In genomic region chr3:153159771-153160397, GRCh38 we compare ENCODE assay signal across 8 cellular contexts. TPM values are rescaled to one million over a fixed set of nuclear protein-coding genes. Genes with fewer than 3 reads are reported as not detected.
DNase-seq lines count a peak whose midpoint lies in the region; ATAC-seq, FAIRE-seq and TF ChIP-seq lines count a peak whose summit lies in the region.

No MANE protein-coding gene starts in this region.

- peak overlapping the region; percentile 76 for H3K27ac ChIP-seq in CD4-positive, alpha-beta memory T cell (ENCODE audit: low read depth, low read length)
- H3K27ac ChIP-seq in Panc1 (ENCODE audit: low read length) (peak overlapping the region; percentile 93), epithelial cell of prostate (peak overlapping the region; percentile 99), ovary (peak overlapping the region; percentile 1 to 91)

- peaks cover 0 to 2% (median 0%) of the 10 kb centered on the region in 8 donors for H3K9me3 Mint-ChIP-seq in CD4-positive, alpha-beta memory T cell

- in situ Hi-C loops in Panc1 (cut with HindIII; ENCODE audit: low pct_unique_long_range_greater_than_20kb, low sequenced_read_pairs), result no loop called here

- WGBS in ovary, 3 donors, result 75 to 78% (median 77%) methylated on average over 9 of the region's 9 CpGs

- POLR2A ChIA-PET in CD4-positive, alpha-beta memory T cell (lab: Charles Lee; ENCODE audit: partially characterized antibody), result interaction anchor here (0.6 to 8.5 kb wide), 14 partner anchors 10 to 1165 kb away, joined by 3 to 206 read pairs (median 11); partner anchors contain the start of gene DHX36
- POLR2A ChIA-PET in Panc1 (lab: Charles Lee), result interaction anchor here (0.5 kb wide), 1 partner anchor 36 kb away, joined by 4 read pairs; no protein-coding TSS in a partner anchor

- H3K4me1 Mint-ChIP-seq in CD4-positive, alpha-beta memory T cell, result peaks cover 7 to 43% (median 20%) of the 10 kb centered on the region in 4 donors

- H3K27me3 ChIP-seq in CD4-positive, alpha-beta memory T cell (ENCODE audit: insufficient read depth, low read length), result no peaks in the 10 kb centered on the region
- H3K27me3 ChIP-seq in Panc1 (ENCODE audit: control insufficient read depth, insufficient read depth, low read length) (no peaks in the 10 kb centered on the region), ovary (no peaks in the 10 kb centered on the region)

- FAIRE-seq in HTR-8/SVneo (lab: Jason Lieb, UNC), result no peak

- H3K9me3 ChIP-seq in CD4-positive, alpha-beta memory T cell (ENCODE audit: control insufficient read depth in 1 of 2, low read length in 2 of 2), result no peaks in the 10 kb centered on the region
- H3K9me3 ChIP-seq in Panc1 (ENCODE audit: control insufficient read depth, insufficient read depth, low read depth, low read length) (no peaks in the 10 kb centered on the region), ovary (no peaks in the 10 kb centered on the region)

- no peak for TF ChIP-seq EP300 in ovary (IDR thresholded peaks at IDR 0.05)

- H3K4me1 ChIP-seq in CD4-positive, alpha-beta memory T cell (ENCODE audit: insufficient read depth, low read length), result peaks cover 18% of the 10 kb centered on the region
- H3K4me1 ChIP-seq in Panc1 (ENCODE audit: control insufficient read depth, insufficient read depth, low read length) (peaks cover 15% of the 10 kb centered on the region), ovary (ENCODE audit: insufficient read depth) (no peaks in the 10 kb centered on the region)

- no peak for TF ChIP-seq CTCF in Panc1 (IDR thresholded peaks at IDR 0.05)
- no peak for TF ChIP-seq CTCF in ovary (IDR thresholded peaks at IDR 0.05)

- BruUV-seq in Panc1 (replicated peaks; lab: Mats Ljungman, UMichigan), result no TSS peak

- H3K36me3 ChIP-seq in CD4-positive, alpha-beta memory T cell (ENCODE audit: insufficient read depth, low read length), result no peaks in the 10 kb centered on the region
- no peaks in the 10 kb centered on the region for H3K36me3 ChIP-seq in Panc1 (ENCODE audit: control insufficient read depth, insufficient read depth, low read length)
- no peaks in the 10 kb centered on the region for H3K36me3 ChIP-seq in ovary

- CTCF ChIA-PET in CD4-positive, alpha-beta memory T cell (lab: Charles Lee; ENCODE audit: partially characterized antibody), result interaction anchor here (1.2 to 12.2 kb wide), 9 partner anchors 18 to 609 kb away, joined by 3 to 191 read pairs (median 4); no protein-coding TSS in a partner anchor
- CTCF ChIA-PET in Panc1 (lab: Charles Lee), result no interaction called here

- ATAC-seq in Panc1 (no peak), HG02623 (IDR thresholded peaks at IDR 0.05; ENCODE audit: unreplicated experiment) (no peak)

- H3K27me3 Mint-ChIP-seq in CD4-positive, alpha-beta memory T cell, result no peaks in the 10 kb centered on the region

- H3K4me3 Mint-ChIP-seq in CD4-positive, alpha-beta memory T cell, result peak overlapping the region; percentile 97 to 100 (median 99)

- DNase-seq in CD4-positive, alpha-beta memory T cell, result no peak
- DNase-seq in Panc1 (ENCODE audit: low read depth, low spot score) (no peak), epithelial cell of prostate (ENCODE audit: low read depth, low spot score) (no peak), ovary (peak in 2 of 5 donors; percentile 28 to 31), AG20443 (ENCODE audit: low spot score) (no peak), HTR-8/SVneo (ENCODE audit: insufficient read length, low spot score) (no peak)
- no peak for DNase-seq in stimulated activated CD4-positive, alpha-beta T cell treated with anti-CD3 and anti-CD28 coated beads, Interleukin-4, amount 100 ng/mL, for 4 hours

- TF ChIP-seq POLR2A in ovary (IDR thresholded peaks at IDR 0.05), result no peak

- H3K4me3 ChIP-seq in CD4-positive, alpha-beta memory T cell (ENCODE audit: low read length in 2 of 2), result peak overlapping the region; percentile 75 to 93
- H3K4me3 ChIP-seq in Panc1 (ENCODE audit: low read depth in 2 of 2, low read length in 2 of 2), result peak overlapping the region; percentile 92 to 98
- peak overlapping the region; percentile 82 for H3K4me3 ChIP-seq in ovary

- H3K36me3 Mint-ChIP-seq in CD4-positive, alpha-beta memory T cell, result peaks cover 0 to 23% of the 10 kb centered on the region in 2 donors

- peak overlapping the region; percentile 96 to 98 (median 98) for H3K27ac Mint-ChIP-seq in CD4-positive, alpha-beta memory T cell

- intact Hi-C loops in CD4-positive, alpha-beta memory T cell (cut with micrococcal nuclease), result loop anchor here (2.0 to 10.0 kb wide), 5 partner anchors 19 to 1955 kb away; partner anchors contain the start of genes DHX36 and GPR171
- intact Hi-C loops in Panc1 (cut with micrococcal nuclease; ENCODE audit: unreplicated experiment) (loop anchor here (2.0 to 10.0 kb wide), 3 partner anchors 117 to 605 kb away; no protein-coding TSS in a partner anchor), ovary (cut with DNase I) (loop anchor here in 1 of 4 donors (10.0 kb wide), 1 partner anchor 135 kb away; no protein-coding TSS in a partner anchor)

RNA-seq across cellular contexts. Expression of gene RAP2B, which starts 2.1 kb away (rescaled TPM):
- 10 to 100 TPM; 41.1 to 42.3 TPM for total RNA-seq in CD4-positive, alpha-beta memory T cell
- 10 to 100 TPM; 13.8 to 19.6 TPM for polyA plus RNA-seq in CD4-positive, alpha-beta memory T cell
- total RNA-seq in Panc1 (2021; ENCODE audit: unreplicated experiment), result 14.7 TPM
- polyA plus RNA-seq in Panc1 (2012; ENCODE audit: insufficient read length), result 7.6 TPM
- total RNA-seq in ovary, result 10 to 100 TPM in 4 of 7 donors, 1 to 10 TPM in 3; 6.4 to 14.1 (median 11.5) TPM
- polyA plus RNA-seq in ovary, result 1 to 10 TPM; 5.5 to 5.9 TPM

Comparison
In these comparisons a context has a peak if more than half of its experiments do, and no peak if none do; other contexts are left out.
1. H3K27ac ChIP-seq: peak in every context shown above with its lines; median percentile 99 in epithelial cell of prostate; 93 in Panc1; 76 in CD4-positive, alpha-beta memory T cell; 46 in ovary.